Comparison of ENCODE assay signal across 8 cellular contexts in genomic region chr1:207997486-207998268, GRCh38.
DNase-seq lines count a peak whose midpoint lies in the region; ATAC-seq lines count a peak whose summit lies in the region.

No MANE protein-coding gene starts in this region.

- H3K4me3 Mint-ChIP-seq in naive B cell = no peak overlapping the region
- no peak overlapping the region for H3K4me3 Mint-ChIP-seq in stimulated activated naive CD8-positive, alpha-beta T cell treated with anti-CD3 and anti-CD28 coated beads, Interleukin-15, amount 100 ng/mL, for 72 hours

- ATAC-seq in HG03354 (IDR thresholded peaks at IDR 0.05; ENCODE audit: poor library complexity, severe bottlenecking, unreplicated experiment) (peak; percentile 88), esophagus mucosa (peak; percentile 89), naive B cell (ENCODE audit: low read depth in 2 of 2) (peak; percentile 54 to 66)
- ATAC-seq in stimulated activated naive CD8-positive, alpha-beta T cell treated with anti-CD3 and anti-CD28 coated beads, Interleukin-15, amount 100 ng/mL, for 72 hours = peak; percentile 71

- H3K36me3 Mint-ChIP-seq in naive B cell = no peaks in the 10 kb centered on the region

- H3K27me3 Mint-ChIP-seq in naive B cell = peaks cover 10 to 25% (median 11%) of the 10 kb centered on the region in 3 donors
- peaks cover 10% of the 10 kb centered on the region for H3K27me3 Mint-ChIP-seq in stimulated activated naive CD8-positive, alpha-beta T cell treated with anti-CD3 and anti-CD28 coated beads, Interleukin-15, amount 100 ng/mL, for 72 hours

- peaks cover 0 to 9% (median 0%) of the 10 kb centered on the region in 7 donors for H3K9me3 Mint-ChIP-seq in naive B cell
- no peaks in the 10 kb centered on the region for H3K9me3 Mint-ChIP-seq in stimulated activated naive CD8-positive, alpha-beta T cell treated with anti-CD3 and anti-CD28 coated beads, Interleukin-15, amount 100 ng/mL, for 72 hours

- H3K27ac Mint-ChIP-seq in naive B cell = no peak overlapping the region
- H3K27ac Mint-ChIP-seq in stimulated activated naive CD8-positive, alpha-beta T cell treated with anti-CD3 and anti-CD28 coated beads, Interleukin-15, amount 100 ng/mL, for 72 hours = no peak overlapping the region

- DNase-seq in NCI-H2081 (lab: John Stamatoyannopoulos, UW) (peak; percentile 68), NCI-H2081 treated with DMSO at 0.1 percent for 48 hours (lab: John Stamatoyannopoulos, UW) (no peak), NCI-H82 treated with DMSO at 0.1 percent for 48 hours (lab: John Stamatoyannopoulos, UW; ENCODE audit: unreplicated experiment) (peak; percentile 52), naive B cell (peak; percentile 11)
- peak; percentile 8 for DNase-seq in activated CD8-positive, alpha-beta memory T cell treated with anti-CD3 and anti-CD28 coated beads, Interleukin-2, amount 50 U/mL, for 24 hours (ENCODE audit: extremely low read depth)
- DNase-seq in stimulated activated naive CD8-positive, alpha-beta T cell treated with anti-CD3 and anti-CD28 coated beads, Interleukin-15, amount 100 ng/mL, for 72 hours = peak in 1 of 2 donors; percentile 23

- H3K4me1 Mint-ChIP-seq in naive B cell = peaks cover 0 to 3% (median 0%) of the 10 kb centered on the region in 3 donors
- H3K4me1 Mint-ChIP-seq in stimulated activated naive CD8-positive, alpha-beta T cell treated with anti-CD3 and anti-CD28 coated beads, Interleukin-15, amount 100 ng/mL, for 72 hours = no peaks in the 10 kb centered on the region
